In genomic region chr9:14692536-14692917, GRCh38 we compare ENCODE assay signal across 8 cellular contexts. TPM values are rescaled to one million over a fixed set of nuclear protein-coding genes. Genes with fewer than 3 reads are reported as not detected.
DNase-seq lines count a peak whose midpoint lies in the region; ATAC-seq and TF ChIP-seq lines count a peak whose summit lies in the region.

No MANE protein-coding gene starts in this region.

- TF ChIP-seq EP300 in SK-N-SH (IDR thresholded peaks at IDR 0.05; ENCODE audit: borderline replicate concordance in 1 of 2, low read depth in 1 of 2, low read length in 1 of 2) = no peak

- H4K20me1 ChIP-seq in SK-N-SH (ENCODE audit: insufficient read depth) = peaks cover 3% of the 10 kb centered on the region; the same call in 1 of the 2 replicates
- no peaks in the 10 kb centered on the region for H4K20me1 ChIP-seq in fibroblast of lung (ENCODE audit: control insufficient read depth, extremely low read depth, insufficient read depth, low read length)
- H4K20me1 ChIP-seq in osteoblast (ENCODE audit: insufficient read depth, low read length) = no peaks in the 10 kb centered on the region

- H3K79me2 ChIP-seq in SK-N-SH (ENCODE audit: insufficient read depth) (peaks cover 25% of the 10 kb centered on the region), fibroblast of lung (ENCODE audit: control insufficient read depth, insufficient read depth, low read length) (peaks cover 3% of the 10 kb centered on the region), osteoblast (ENCODE audit: insufficient read depth, low read length) (peaks cover 24% of the 10 kb centered on the region)

- WGBS in SK-N-SH (ENCODE audit: low lambda C conversion rate) = 7% methylated on average over 7 of the region's 7 CpGs

- TF ChIP-seq CTCF in SK-N-SH (IDR thresholded peaks at IDR 0.05) = no peak
- no peak for TF ChIP-seq CTCF in fibroblast of lung (conservative IDR thresholded peaks at IDR 0.05 in 1 of 2, IDR thresholded peaks at IDR 0.05 in 1 of 2; ENCODE audit: low read depth in 1 of 2, low read length in 2 of 2)
- no peak for TF ChIP-seq CTCF in osteoblast (IDR thresholded peaks at IDR 0.05; ENCODE audit: extremely low read depth, low read depth, low read length)

- H3K27ac ChIP-seq in SK-N-SH (ENCODE audit: low read depth in 2 of 2, low read length in 1 of 2) (peak overlapping the region in 1 of 2 experiments; percentile 93; a peak in 2 of 4 replicates), fibroblast of lung (ENCODE audit: insufficient read depth, low read length) (peak overlapping the region; percentile 16), osteoblast (ENCODE audit: low read depth, low read length) (no peak overlapping the region)

- H3K27me3 ChIP-seq in SK-N-SH (ENCODE audit: insufficient read depth) (no peaks in the 10 kb centered on the region), fibroblast of lung (ENCODE audit: control insufficient read depth, insufficient read depth, low read length) (peaks cover 3% of the 10 kb centered on the region), osteoblast (ENCODE audit: insufficient read depth, low read length) (peaks cover 9% of the 10 kb centered on the region)

- POLR2A ChIA-PET in SK-N-SH (lab: Yijun Ruan, JAX) = interaction anchor here (1.1 kb wide), 2 partner anchors 11 to 76 kb away, joined by 3 read pairs; no protein-coding TSS in a partner anchor

- CTCF ChIA-PET in SK-N-SH (lab: Yijun Ruan, JAX) = interaction anchor here (0.6 to 4.3 kb wide), 5 partner anchors 31 to 1604 kb away, joined by 3 to 21 read pairs (median 3); no protein-coding TSS in a partner anchor

- ATAC-seq in Right ventricle myocardium inferior = peak; percentile 6
- no peak for ATAC-seq in GM21825 (IDR thresholded peaks at IDR 0.05; ENCODE audit: unreplicated experiment)
- no peak for ATAC-seq in HG03442 (IDR thresholded peaks at IDR 0.05; ENCODE audit: unreplicated experiment)

- H3K9ac ChIP-seq in SK-N-SH = peak overlapping the region; percentile 64; the same call in 1 of the 2 replicates
- no peak overlapping the region for H3K9ac ChIP-seq in fibroblast of lung (ENCODE audit: insufficient read depth, low read length)

- H2AFZ ChIP-seq in SK-N-SH (ENCODE audit: low read depth) (peak overlapping the region; percentile 69), fibroblast of lung (ENCODE audit: low read length) (peak overlapping the region; percentile 86), osteoblast (ENCODE audit: low read length) (peak overlapping the region; percentile 80)

- H3F3A ChIP-seq in SK-N-SH (replicated peaks; ENCODE audit: insufficient read depth) = peaks cover 15% of the 10 kb centered on the region

- intact Hi-C loops in Right ventricle myocardium inferior (cut with DNase I) = no loop called here
- intact Hi-C loops in cardiac septum (cut with DNase I) = no loop called here

- H3K4me1 ChIP-seq in SK-N-SH (ENCODE audit: control insufficient read depth in 1 of 2, insufficient read depth in 2 of 2, low read depth in 1 of 2, low read length in 1 of 2) (peaks cover 8 to 13% of the 10 kb centered on the region in 2 experiments; a peak in 3 of 4 replicates), fibroblast of lung (ENCODE audit: control insufficient read depth, extremely low read depth, insufficient read depth, low read length) (no peaks in the 10 kb centered on the region), osteoblast (ENCODE audit: insufficient read depth, low read length) (peaks cover 20% of the 10 kb centered on the region)

- DNase-seq in Right ventricle myocardium inferior (ENCODE audit: missing footprints) = no peak
- no peak for DNase-seq in cardiac septum (ENCODE audit: low spot score)
- DNase-seq in SK-N-SH = no peak
- DNase-seq in fibroblast of lung (ENCODE audit: low read depth in 2 of 2) = no peak
- DNase-seq in osteoblast (ENCODE audit: insufficient read length, low spot score, missing footprints) = peak; percentile 65
- no peak for DNase-seq in NCI-H146 (lab: John Stamatoyannopoulos, UW)

- H3K4me2 ChIP-seq in SK-N-SH = peak overlapping the region; percentile 89
- H3K4me2 ChIP-seq in fibroblast of lung (ENCODE audit: extremely low read depth, insufficient read depth, low read length) = peak overlapping the region; percentile 98
- H3K4me2 ChIP-seq in osteoblast (ENCODE audit: insufficient read depth, low read length) = peak overlapping the region; percentile 85

- H3K36me3 ChIP-seq in SK-N-SH (replicated peaks in 1 of 2; ENCODE audit: control insufficient read depth in 1 of 2, insufficient read depth in 2 of 2, low read length in 1 of 2) (peaks cover 13 to 15% of the 10 kb centered on the region in 2 experiments), fibroblast of lung (ENCODE audit: control insufficient read depth, insufficient read depth, low read length) (no peaks in the 10 kb centered on the region), osteoblast (ENCODE audit: insufficient read depth, low read length) (peaks cover 5% of the 10 kb centered on the region)

- peak overlapping the region; percentile 82 to 93 for H3K4me3 ChIP-seq in SK-N-SH (ENCODE audit: low read depth in 2 of 2, low read length in 1 of 2)
- H3K4me3 ChIP-seq in fibroblast of lung (replicated peaks in 1 of 4; ENCODE audit: control extremely low read depth in 1 of 4, insufficient read depth in 1 of 4, low read depth in 3 of 4, low read length in 4 of 4) = peak overlapping the region; percentile 71 to 77 (median 74)
- H3K4me3 ChIP-seq in osteoblast (ENCODE audit: insufficient read depth, low read length) = peak overlapping the region; percentile 78

- TF ChIP-seq RAD21 in SK-N-SH (IDR thresholded peaks at IDR 0.05; ENCODE audit: low read length) = no peak

- H3K9me3 ChIP-seq in SK-N-SH (no peaks in the 10 kb centered on the region), fibroblast of lung (ENCODE audit: control insufficient read depth, insufficient read depth, low read depth, low read length) (no peaks in the 10 kb centered on the region), osteoblast (ENCODE audit: low read depth, low read length) (no peaks in the 10 kb centered on the region)

- H3K9me2 ChIP-seq in SK-N-SH = no peaks in the 10 kb centered on the region

TF ChIP-seq in SK-N-SH, 30 proteins besides CTCF, POLR2A, EP300 and RAD21 (continues in another document):
- TF ChIP-seq TAF1 (IDR thresholded peaks at IDR 0.05; ENCODE audit: borderline replicate concordance, low read depth, low read length) (no peak), FOXJ3 (CRISPR knock-in tag; IDR thresholded peaks at IDR 0.05) (no peak), POLR2AphosphoS5 (IDR thresholded peaks at IDR 0.05; ENCODE audit: low read depth, low read length) (no peak), RXRA (IDR thresholded peaks at IDR 0.05; ENCODE audit: borderline replicate concordance, low read depth) (no peak), TCF12 (IDR thresholded peaks at IDR 0.05) (no peak), PBX3 (IDR thresholded peaks at IDR 0.05) (no peak), MAX (IDR thresholded peaks at IDR 0.05; ENCODE audit: low read depth) (no peak), EZH2phosphoT487 (IDR thresholded peaks at IDR 0.05; ENCODE audit: borderline replicate concordance, low read depth) (no peak), TEAD4 (IDR thresholded peaks at IDR 0.05; ENCODE audit: borderline replicate concordance, insufficient read depth) (no peak), FOXM1 (IDR thresholded peaks at IDR 0.05; ENCODE audit: low read depth) (no peak), MEF2A (IDR thresholded peaks at IDR 0.05; ENCODE audit: borderline replicate concordance, low read depth) (no peak), NRF1 (IDR thresholded peaks at IDR 0.05; ENCODE audit: low read depth, low read length) (no peak), GATA2 (CRISPR knock-in tag; IDR thresholded peaks at IDR 0.05) (no peak), CHD2 (IDR thresholded peaks at IDR 0.05; ENCODE audit: low read length, partially characterized antibody) (no peak), MXI1 (IDR thresholded peaks at IDR 0.05; ENCODE audit: low read depth, low read length) (no peak; the same call in 1 of the 2 replicates), JUND (IDR thresholded peaks at IDR 0.05) (no peak), USF1 (IDR thresholded peaks at IDR 0.05; ENCODE audit: borderline replicate concordance, low read depth) (no peak)

RNA-seq across cellular contexts. Expression of gene ZDHHC21, which starts 0.7 kb away (rescaled TPM):
- total RNA-seq in Right ventricle myocardium inferior (8.0 TPM), cardiac septum (8.6 TPM), fibroblast of lung (6.4 and 8.6 TPM in 2 replicates), osteoblast (10.1 and 10.6 TPM in 2 replicates)
- polyA plus RNA-seq in SK-N-SH (2012; rRNA removed) (2.9 and 4.3 TPM in 2 replicates), fibroblast of lung (4.0 and 5.2 TPM in 2 replicates)
- 3.3 and 4.0 TPM in 2 replicates for polyA plus RNA-seq in SK-N-SH (2012; cell fraction: cytosol; rRNA removed)
- polyA plus RNA-seq in SK-N-SH (2012; cell fraction: nucleus; rRNA removed) = 8.0 and 12.5 TPM in 2 replicates
- 3.0 and 3.3 TPM in 2 replicates for polyA plus RNA-seq in fibroblast of lung (2012)
- 0.59 and 0.79 TPM in 2 replicates for polyA minus RNA-seq in fibroblast of lung (ENCODE audit: low replicate concordance)

RNA-seq across cellular contexts. Expression of gene CER1, which starts 30.0 kb away (rescaled TPM):
- not detected for total RNA-seq in Right ventricle myocardium inferior
- total RNA-seq in cardiac septum = not detected
- not detected in 2 replicates for polyA plus RNA-seq in SK-N-SH (2012; rRNA removed)
- not detected in 2 replicates for polyA plus RNA-seq in SK-N-SH (2012; cell fraction: cytosol; rRNA removed)
- not detected in 2 replicates for polyA plus RNA-seq in SK-N-SH (2012; cell fraction: nucleus; rRNA removed)
- total RNA-seq in fibroblast of lung = not detected in 2 replicates
- polyA plus RNA-seq in fibroblast of lung = not detected in 2 replicates
- polyA plus RNA-seq in fibroblast of lung (2012) = not detected in 2 replicates
- polyA minus RNA-seq in fibroblast of lung (ENCODE audit: low replicate concordance) = not detected in 2 replicates
- total RNA-seq in osteoblast = not detected in 2 replicates
